ENCODE assay signal across 16 cellular contexts in the genomic region with DNA sequence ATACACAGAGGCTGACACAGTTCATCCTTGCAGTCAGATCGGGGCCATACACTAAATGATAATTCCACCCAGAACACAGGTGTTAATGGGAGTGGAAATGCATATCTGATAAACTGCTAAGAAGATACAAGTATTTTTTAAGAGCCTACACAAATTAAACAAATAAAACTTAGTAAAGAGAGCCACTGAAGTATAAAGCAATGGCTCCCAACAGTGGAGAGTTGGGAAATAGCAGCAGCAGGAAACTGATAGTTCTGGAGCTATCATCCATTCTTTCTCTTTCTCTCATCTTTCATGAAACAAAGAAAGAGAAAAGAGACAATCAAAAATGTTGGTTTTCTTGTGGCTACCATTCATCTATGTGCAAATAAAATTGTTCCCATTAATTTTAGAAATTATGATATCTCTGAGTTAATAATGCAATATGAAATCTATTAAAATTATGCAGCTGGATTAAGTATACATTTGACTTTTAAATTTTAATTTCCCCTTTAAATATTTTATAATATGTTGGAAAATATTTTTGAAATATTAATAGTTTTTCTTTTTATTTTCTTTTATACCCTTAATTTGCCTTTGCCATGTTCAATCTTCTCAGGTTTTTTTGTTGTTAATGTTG.
DNase-seq lines count a peak whose midpoint lies in the region; ATAC-seq and TF ChIP-seq lines count a peak whose summit lies in the region.
"Had no signal": no experiment of that assay in that cellular context is flagged by ENCODE, and none has a peak within 500 bp of the region (broad histone marks: within the 10 kb centered on the region; RNA-seq: fewer than 3 reads in every experiment).

No MANE protein-coding gene starts in this region.

- TF ChIP-seq POLR2A in HCT116 (IDR thresholded peaks at IDR 0.05; ENCODE audit: borderline replicate concordance, extremely low read depth, insufficient read depth, insufficient read length) = no peak

- POLR2A ChIA-PET in AG04449 (lab: Yijun Ruan, JAX) = no interaction called here
- POLR2A ChIA-PET in HCT116 (lab: Charles Lee) = no interaction called here

- H3K27ac ChIP-seq in HCT116 (ENCODE audit: low read depth, low read length) (no peak overlapping the region), OCI-LY3 (ENCODE audit: low read length) (no peak overlapping the region)

- TF ChIP-seq CTCF in AG04449 (IDR thresholded peaks at IDR 0.05; ENCODE audit: insufficient read depth, low read length, missing control alignments) (peak; percentile 11), HCT116 (IDR thresholded peaks at IDR 0.05 in 2 of 3, conservative IDR thresholded peaks at IDR 0.05 in 1 of 3; ENCODE audit: borderline replicate concordance in 1 of 3, insufficient read depth in 1 of 3, low read depth in 2 of 3, low read length in 2 of 3) (peak in 2 of 3 experiments; percentile 60 to 78; a peak in 4 of 6 replicates), OCI-LY3 (IDR thresholded peaks at IDR 0.05; ENCODE audit: low read depth, low read length) (peak; percentile 46), epithelial cell of esophagus (IDR thresholded peaks at IDR 0.05; ENCODE audit: insufficient read depth, low read depth, low read length, missing control alignments) (peak; percentile 85)

- intact Hi-C loops in HCT116 (cut with micrococcal nuclease) = no loop called here

- no TSS peak for BruUV-seq in HCT116 (replicated peaks; lab: Mats Ljungman, UMichigan)

- H3K36me3 ChIP-seq in HCT116 (ENCODE audit: control insufficient read depth in 1 of 2, insufficient read depth in 2 of 2, low read length in 2 of 2) (no peaks in the 10 kb centered on the region), OCI-LY3 (replicated peaks; ENCODE audit: low read depth, low read length) (no peaks in the 10 kb centered on the region)

- RAD21 ChIA-PET in HCT116 (lab: Charles Lee; ENCODE audit: low non-redundant PET in 1 of 2, low total read pairs in 2 of 2, uncharacterized antibody in 2 of 2, unreplicated experiment in 2 of 2) = no interaction called here

- H3K79me2 ChIP-seq in HCT116 (ENCODE audit: insufficient read depth, low read length) (no peaks in the 10 kb centered on the region), OCI-LY3 (ENCODE audit: low read length) (no peaks in the 10 kb centered on the region)

- no peak overlapping the region for H3K4me3 ChIP-seq in AG04449 (ENCODE audit: low read depth, low read length)
- no peak overlapping the region for H3K4me3 ChIP-seq in HCT116 (replicated peaks in 1 of 2; ENCODE audit: low read depth in 1 of 2, low read length in 2 of 2)
- no peak overlapping the region for H3K4me3 ChIP-seq in OCI-LY3 (ENCODE audit: low read length)
- no peak overlapping the region for H3K4me3 ChIP-seq in epithelial cell of esophagus (ENCODE audit: low read length)
- H3K4me3 ChIP-seq: lung had no signal

- no peak for DNase-seq in AG04449 (ENCODE audit: low read depth, low spot score)
- DNase-seq in HCT116 (ENCODE audit: low read depth, low spot score) = peak; percentile 6
- peak; percentile 35 for DNase-seq in epithelial cell of esophagus (ENCODE audit: low read depth)
- DNase-seq in NCI-H187 (lab: John Stamatoyannopoulos, UW) = no peak
- DNase-seq in GF-D8 (lab: John Stamatoyannopoulos, UW) = no peak
- DNase-seq: activated CD4-positive, alpha-beta T cell treated with anti-CD3 and anti-CD28 coated beads for 36 hours; activated T-cell treated with anti-CD3 and anti-CD28 coated beads, Interleukin-2, amount 50 U/mL, for 24 hours; amniotic stem cell; cortex of kidney; NCI-H1694 treated with DMSO at 0.1 percent for 48 hours; right cardiac atrium; T-cell had no signal

- H4K20me1 ChIP-seq in HCT116 (ENCODE audit: insufficient read depth) (no peaks in the 10 kb centered on the region), OCI-LY3 (ENCODE audit: insufficient read depth, low read length) (no peaks in the 10 kb centered on the region)

- H2AFZ ChIP-seq in HCT116 (ENCODE audit: low read depth, low read length, poor library complexity, severe bottlenecking) = no peak overlapping the region
- H2AFZ ChIP-seq in OCI-LY3 (ENCODE audit: low read depth, low read length) = no peak overlapping the region

- no peak overlapping the region for H3K9ac ChIP-seq in HCT116 (ENCODE audit: low read length)
- H3K9ac ChIP-seq in OCI-LY3 (ENCODE audit: low read length) = no peak overlapping the region

- H3K9me3 ChIP-seq in HCT116 (ENCODE audit: control insufficient read depth in 1 of 2, insufficient read depth in 1 of 2, low read depth in 1 of 2, low read length in 2 of 2) = no peaks in the 10 kb centered on the region
- no peaks in the 10 kb centered on the region for H3K9me3 ChIP-seq in OCI-LY3 (ENCODE audit: insufficient read depth, low read length)

- H3K4me2 ChIP-seq in HCT116 (ENCODE audit: low read length) (no peak overlapping the region), OCI-LY3 (ENCODE audit: low read length) (no peak overlapping the region)

- H3K4me1 ChIP-seq in HCT116 (ENCODE audit: control insufficient read depth in 1 of 2, insufficient read depth in 2 of 2, low read length in 2 of 2) (no peaks in the 10 kb centered on the region), OCI-LY3 (ENCODE audit: low read length) (no peaks in the 10 kb centered on the region)

- CTCF ChIA-PET in AG04449 (lab: Yijun Ruan, JAX) (no interaction called here), HCT116 (lab: Charles Lee) (no interaction called here)

- ATAC-seq in HCT116 (no peak; the same call in 1 of the 2 replicates), HG03442 (IDR thresholded peaks at IDR 0.05; ENCODE audit: unreplicated experiment) (no peak), HG03196 (IDR thresholded peaks at IDR 0.05; ENCODE audit: unreplicated experiment) (no peak)
- ATAC-seq: activated CD4-positive, alpha-beta T cell treated with anti-CD3 and anti-CD28 coated beads for 36 hours; right cardiac atrium; T-cell had no signal

- H3K9me2 ChIP-seq in HCT116 (ENCODE audit: insufficient read depth) = no peaks in the 10 kb centered on the region

- H3K27me3 ChIP-seq in HCT116 (ENCODE audit: insufficient read depth, low read length) (0 out of 2 replicates have a peak, but pooled peaks cover 4% of the 10 kb centered on the region), OCI-LY3 (ENCODE audit: low read depth, low read length) (no peaks in the 10 kb centered on the region)

- TF ChIP-seq RAD21 in HCT116 (IDR thresholded peaks at IDR 0.05; ENCODE audit: low read depth) = peak; percentile 62

TF ChIP-seq in HCT116, 20 proteins besides CTCF, POLR2A, EP300 and RAD21:
- TF ChIP-seq TCF7L2 (IDR thresholded peaks at IDR 0.05; ENCODE audit: borderline replicate concordance, extremely low read depth, insufficient read depth, insufficient read length) (no peak), CBX3 (IDR thresholded peaks at IDR 0.05; ENCODE audit: low read depth) (no peak)
- TF ChIP-seq, protein P1, sequence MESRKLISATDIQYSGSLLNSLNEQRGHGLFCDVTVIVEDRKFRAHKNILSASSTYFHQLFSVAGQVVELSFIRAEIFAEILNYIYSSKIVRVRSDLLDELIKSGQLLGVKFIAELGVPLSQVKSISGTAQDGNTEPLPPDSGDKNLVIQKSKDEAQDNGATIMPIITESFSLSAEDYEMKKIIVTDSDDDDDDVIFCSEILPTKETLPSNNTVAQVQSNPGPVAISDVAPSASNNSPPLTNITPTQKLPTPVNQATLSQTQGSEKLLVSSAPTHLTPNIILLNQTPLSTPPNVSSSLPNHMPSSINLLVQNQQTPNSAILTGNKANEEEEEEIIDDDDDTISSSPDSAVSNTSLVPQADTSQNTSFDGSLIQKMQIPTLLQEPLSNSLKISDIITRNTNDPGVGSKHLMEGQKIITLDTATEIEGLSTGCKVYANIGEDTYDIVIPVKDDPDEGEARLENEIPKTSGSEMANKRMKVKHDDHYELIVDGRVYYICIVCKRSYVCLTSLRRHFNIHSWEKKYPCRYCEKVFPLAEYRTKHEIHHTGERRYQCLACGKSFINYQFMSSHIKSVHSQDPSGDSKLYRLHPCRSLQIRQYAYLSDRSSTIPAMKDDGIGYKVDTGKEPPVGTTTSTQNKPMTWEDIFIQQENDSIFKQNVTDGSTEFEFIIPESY (IDR thresholded peaks at IDR 0.05; ENCODE audit: extremely low read depth, insufficient replicate concordance, low read length) = no peak

Comparison
In these comparisons a context has a peak if more than half of its experiments do, and no peak if none do; other contexts are left out.
1. DNase-seq: peak in HCT116 (single experiment) and epithelial cell of esophagus (single experiment); none in AG04449 (single experiment), NCI-H187 (0 of 2) and GF-D8 (single experiment).
2. CTCF ChIP-seq: peak in every context shown above with its lines; median percentile 85 in epithelial cell of esophagus; 69 in HCT116; 46 in OCI-LY3; 11 in AG04449.